In genomic region chr13:94033098-94033497, GRCh38 we compare ENCODE assay signal across 23 cellular contexts.
"Had no signal": no experiment of that assay in that cellular context is flagged by ENCODE, and none has a peak within 500 bp of the region (broad histone marks: within the 10 kb centered on the region; RNA-seq: fewer than 3 reads in every experiment).

No MANE protein-coding gene starts in this region.

- ATAC-seq: activated CD4-positive, alpha-beta T cell treated with anti-CD3 and anti-CD28 coated beads for 36 hours had no signal

- H3K27ac Mint-ChIP-seq: activated CD4-positive, alpha-beta memory T cell treated with anti-CD3 and anti-CD28 coated beads, Interleukin-2, amount 10 ng/mL, durations not matched to agents 7 days and 5 days; activated CD4-positive, alpha-beta T cell treated with anti-CD3 and anti-CD28 coated beads for 36 hours; activated naive CD4-positive, alpha-beta T cell treated with anti-CD3 and anti-CD28 coated beads, Interleukin-2, amount 10 ng/mL, durations not matched to agents 7 days and 5 days; activated naive CD8-positive, alpha-beta T cell treated with anti-CD3 and anti-CD28 coated beads, Interleukin-2, amount 10 ng/mL, durations not matched to agents 7 days and 5 days; activated T-helper 2 cell treated with anti-CD3 and anti-CD28 coated beads, Interferon-gamma antibody, Interleukin-2, Interleukin-4, amounts not matched to agents 10 μg/mL and 5 μg/mL and 100 μg/mL, durations not matched to agents 14 hours and 24 hours and 36 hours had no signal

- DNase-seq: activated CD4-positive, alpha-beta memory T cell treated with anti-CD3 and anti-CD28 coated beads, Interleukin-2, amount 10 ng/mL, durations not matched to agents 7 days and 5 days; activated CD4-positive, alpha-beta T cell treated with anti-CD3 and anti-CD28 coated beads for 36 hours; activated CD4-positive, alpha-beta T cell treated with anti-CD3 and anti-CD28 coated beads, Interleukin-2, amount 50 U/mL, for 1 hour; activated gamma-delta T cell treated with Interleukin-2 at 50 U/mL for 16 hours; activated naive CD4-positive, alpha-beta T cell treated with anti-CD3 and anti-CD28 coated beads, Interleukin-2, amount 10 ng/mL, durations not matched to agents 7 days and 5 days; activated naive CD8-positive, alpha-beta T cell treated with anti-CD3 and anti-CD28 coated beads, Interleukin-2, amount 10 ng/mL, durations not matched to agents 7 days and 5 days; activated T-cell treated with anti-CD3 and anti-CD28 coated beads for 4 hours; activated T-cell treated with anti-CD3 and anti-CD28 coated beads, Interleukin-2, amount 50 U/mL, for 48 hours; adrenal gland; anterior cingulate cortex; cerebellar nuclear complex; MG63; MV-4-11; NCI-H1092 treated with DMSO at 0.1 percent for 48 hours; NCI-H1417 treated with DMSO at 0.1 percent for 48 hours; NCI-H187; NCI-H2081; NCI-H446 treated with DMSO at 0.1 percent for 48 hours; NCI-H524 treated with DMSO at 0.1 percent for 48 hours; SHP77 treated with DMSO at 0.1 percent for 48 hours; T-helper 1 cell; WERI-Rb-1 had no signal

- H3K9me3 ChIP-seq: adrenal gland, MG63 had no signal

- H3K27ac ChIP-seq: adrenal gland, WERI-Rb-1 had no signal

- H3K36me3 Mint-ChIP-seq: activated naive CD4-positive, alpha-beta T cell treated with anti-CD3 and anti-CD28 coated beads, Interleukin-2, amount 10 ng/mL, durations not matched to agents 7 days and 5 days; activated naive CD8-positive, alpha-beta T cell treated with anti-CD3 and anti-CD28 coated beads, Interleukin-2, amount 10 ng/mL, durations not matched to agents 7 days and 5 days had no signal

- H3K9me3 Mint-ChIP-seq: activated CD4-positive, alpha-beta memory T cell treated with anti-CD3 and anti-CD28 coated beads, Interleukin-2, amount 10 ng/mL, durations not matched to agents 7 days and 5 days; activated naive CD4-positive, alpha-beta T cell treated with anti-CD3 and anti-CD28 coated beads, Interleukin-2, amount 10 ng/mL, durations not matched to agents 7 days and 5 days; activated T-helper 2 cell treated with anti-CD3 and anti-CD28 coated beads, Interferon-gamma antibody, Interleukin-2, Interleukin-4, amounts not matched to agents 10 μg/mL and 5 μg/mL and 100 μg/mL, durations not matched to agents 14 hours and 24 hours and 36 hours had no signal

- H3K4me3 ChIP-seq: adrenal gland, MG63 had no signal

- H3K27me3 ChIP-seq: adrenal gland, MG63 had no signal

- H3K36me3 ChIP-seq: adrenal gland, MG63 had no signal
